8 cellular contexts compared by ENCODE assay signal in genomic region chr1:227788279-227789041, GRCh38.
DNase-seq lines count a peak whose midpoint lies in the region; ATAC-seq lines count a peak whose summit lies in the region.

No MANE protein-coding gene starts in this region.

- H3K9me3 ChIP-seq in HUES48 (ENCODE audit: control insufficient read depth, insufficient read depth, low read length) (no peaks in the 10 kb centered on the region), subcutaneous abdominal adipose tissue (ENCODE audit: control insufficient read depth in 5 of 5, low read length in 5 of 5) (no peaks in the 10 kb centered on the region)

- ATAC-seq in GM21529 (IDR thresholded peaks at IDR 0.05; ENCODE audit: unreplicated experiment) = peak; percentile 63
- peak; percentile 56 for ATAC-seq in central memory CD8-positive, alpha-beta T cell (replicated peaks; ENCODE audit: extremely low read depth, poor library complexity, severe bottlenecking)

- H3K4me3 Mint-ChIP-seq in central memory CD8-positive, alpha-beta T cell = peak overlapping the region; percentile 77

- H3K36me3 ChIP-seq in HUES48 (ENCODE audit: control insufficient read depth, insufficient read depth, low read length) = no peaks in the 10 kb centered on the region
- no peaks in the 10 kb centered on the region for H3K36me3 ChIP-seq in subcutaneous abdominal adipose tissue (ENCODE audit: control insufficient read depth in 5 of 5, insufficient read depth in 5 of 5, low read length in 5 of 5)

- H3K27me3 ChIP-seq in HUES48 (ENCODE audit: control insufficient read depth, insufficient read depth, low read length) (peaks cover 38% of the 10 kb centered on the region), subcutaneous abdominal adipose tissue (ENCODE audit: control insufficient read depth in 5 of 5, insufficient read depth in 4 of 5, low read length in 5 of 5) (peaks cover 0 to 11% (median 3%) of the 10 kb centered on the region in 5 donors)

- peaks cover 13% of the 10 kb centered on the region for H3K4me1 Mint-ChIP-seq in central memory CD8-positive, alpha-beta T cell

- H3K4me1 ChIP-seq in HUES48 (ENCODE audit: control insufficient read depth, insufficient read depth, low read length) = peaks cover 4% of the 10 kb centered on the region
- peaks cover 3 to 28% (median 25%) of the 10 kb centered on the region in 5 donors for H3K4me1 ChIP-seq in subcutaneous abdominal adipose tissue (ENCODE audit: control insufficient read depth in 5 of 5, insufficient read depth in 5 of 5, low read length in 5 of 5)

- peaks cover 5% of the 10 kb centered on the region for H3K36me3 Mint-ChIP-seq in central memory CD8-positive, alpha-beta T cell (ENCODE audit: insufficient read depth)

- H3K27ac Mint-ChIP-seq in central memory CD8-positive, alpha-beta T cell (ENCODE audit: low read depth) = peak overlapping the region; percentile 62

- H3K4me3 ChIP-seq in HUES48 (ENCODE audit: low read depth, low read length) (peak overlapping the region; percentile 83), subcutaneous abdominal adipose tissue (ENCODE audit: low read depth in 1 of 5, low read length in 5 of 5) (peak overlapping the region; percentile 41 to 80 (median 73))

- peak; percentile 76 to 80 for DNase-seq in NCI-H2081 (lab: John Stamatoyannopoulos, UW)
- DNase-seq in NCI-H2081 treated with DMSO at 0.1 percent for 48 hours (lab: John Stamatoyannopoulos, UW) = no peak
- peak; percentile 73 to 80 for DNase-seq in SHP77 (lab: John Stamatoyannopoulos, UW)
- peak; percentile 55 to 62 for DNase-seq in central memory CD8-positive, alpha-beta T cell (ENCODE audit: low spot score in 2 of 2)
- peak; percentile 6 for DNase-seq in medulla oblongata (ENCODE audit: extremely low spot score)

- H3K9ac ChIP-seq in HUES48 (ENCODE audit: low read depth, low read length) = no peak overlapping the region
- peak overlapping the region in 1 of 5 donors; percentile 65 for H3K9ac ChIP-seq in subcutaneous abdominal adipose tissue (ENCODE audit: low read length in 5 of 5)

- no peak overlapping the region for H3K27ac ChIP-seq in HUES48 (ENCODE audit: low read depth, low read length)
- no peak overlapping the region for H3K27ac ChIP-seq in subcutaneous abdominal adipose tissue (ENCODE audit: low read depth, low read length)

- no peaks in the 10 kb centered on the region for H3K9me3 Mint-ChIP-seq in central memory CD8-positive, alpha-beta T cell

- H3K27me3 Mint-ChIP-seq in central memory CD8-positive, alpha-beta T cell = no peaks in the 10 kb centered on the region
